In genomic region chr4:181957088-181957487, GRCh38 we compare ENCODE assay signal across 14 cellular contexts.
DNase-seq lines count a peak whose midpoint lies in the region; ATAC-seq and TF ChIP-seq lines count a peak whose summit lies in the region.
"Had no signal": no experiment of that assay in that cellular context is flagged by ENCODE, and none has a peak within 500 bp of the region (broad histone marks: within the 10 kb centered on the region; RNA-seq: fewer than 3 reads in every experiment).

No MANE protein-coding gene starts in this region.

- DNase-seq in AG08396 (ENCODE audit: low spot score) (peak; percentile 41), chondrocyte (ENCODE audit: low spot score) (no peak), NCI-H524 (lab: John Stamatoyannopoulos, UW) (no peak)
- DNase-seq in natural killer cell treated with Interleukin-12 subunit alpha and Interleukin-12 subunit beta and Interleukin-15 and Interleukin-18, amount 100 ng/mL, for 72 hours (ENCODE audit: low spot score) = no peak
- no peak for DNase-seq in activated naive CD4-positive, alpha-beta T cell treated with anti-CD3 and anti-CD28 coated beads, Interleukin-2, amount 10 ng/mL, durations not matched to agents 7 days and 5 days
- no peak for DNase-seq in activated CD4-positive, alpha-beta T cell treated with anti-CD3 and anti-CD28 coated beads, Interleukin-2, amount 50 U/mL, for 1 hour
- DNase-seq: activated B cell treated with CpG ODN at 0.5 μM for 24 hours, activated gamma-delta T cell, NCI-H187, tibial artery had no signal

- TF ChIP-seq CTCF in chondrocyte (IDR thresholded peaks at IDR 0.05) = no peak

- no peaks in the 10 kb centered on the region for H3K9me3 ChIP-seq in mesodermal cell (ENCODE audit: control insufficient read depth, low read length)
- H3K9me3 ChIP-seq: BLaER1 treated with 17β-estradiol and CSF1 and Interleukin-3, amounts not matched to agents 10 nM and 100 nM; tibial artery had no signal

- H3K27ac Mint-ChIP-seq in chondrocyte (ENCODE audit: unreplicated experiment) = peak overlapping the region; percentile 81
- H3K27ac Mint-ChIP-seq in natural killer cell treated with Interleukin-12 subunit alpha and Interleukin-12 subunit beta and Interleukin-15 and Interleukin-18, amount 100 ng/mL, for 72 hours = no peak overlapping the region
- no peak overlapping the region for H3K27ac Mint-ChIP-seq in activated naive CD4-positive, alpha-beta T cell treated with anti-CD3 and anti-CD28 coated beads, Interleukin-2, amount 10 ng/mL, durations not matched to agents 7 days and 5 days
- H3K27ac Mint-ChIP-seq: activated B cell treated with CpG ODN at 0.5 μM for 24 hours had no signal

- peaks cover 21% of the 10 kb centered on the region for H3K4me1 ChIP-seq in mesodermal cell (ENCODE audit: control insufficient read depth, insufficient read depth, low read length, poor library complexity, severe bottlenecking)
- H3K4me1 ChIP-seq: BLaER1 treated with 17β-estradiol and CSF1 and Interleukin-3, amounts not matched to agents 10 nM and 100 nM had no signal

- TF ChIP-seq RAD21 in Ishikawa (IDR thresholded peaks at IDR 0.05; ENCODE audit: low read depth) = peak; percentile 26; the same call in 1 of the 2 replicates

- no peaks in the 10 kb centered on the region for H3K36me3 ChIP-seq in mesodermal cell (ENCODE audit: control insufficient read depth, insufficient read depth, low read length)
- H3K36me3 ChIP-seq: BLaER1 treated with 17β-estradiol and CSF1 and Interleukin-3, amounts not matched to agents 10 nM and 100 nM; tibial artery had no signal

- no peaks in the 10 kb centered on the region for H3K36me3 Mint-ChIP-seq in chondrocyte (ENCODE audit: low read depth)
- no peaks in the 10 kb centered on the region for H3K36me3 Mint-ChIP-seq in natural killer cell treated with Interleukin-12 subunit alpha and Interleukin-12 subunit beta and Interleukin-15 and Interleukin-18, amount 100 ng/mL, for 72 hours
- no peaks in the 10 kb centered on the region for H3K36me3 Mint-ChIP-seq in activated naive CD4-positive, alpha-beta T cell treated with anti-CD3 and anti-CD28 coated beads, Interleukin-2, amount 10 ng/mL, durations not matched to agents 7 days and 5 days

- no peaks in the 10 kb centered on the region for H3K9me3 Mint-ChIP-seq in chondrocyte (ENCODE audit: low read depth)
- peaks cover 3% of the 10 kb centered on the region for H3K9me3 Mint-ChIP-seq in natural killer cell treated with Interleukin-12 subunit alpha and Interleukin-12 subunit beta and Interleukin-15 and Interleukin-18, amount 100 ng/mL, for 72 hours
- H3K9me3 Mint-ChIP-seq in activated naive CD4-positive, alpha-beta T cell treated with anti-CD3 and anti-CD28 coated beads, Interleukin-2, amount 10 ng/mL, durations not matched to agents 7 days and 5 days = no peaks in the 10 kb centered on the region

- no peak overlapping the region for H3K4me3 Mint-ChIP-seq in chondrocyte (ENCODE audit: unreplicated experiment)
- no peak overlapping the region for H3K4me3 Mint-ChIP-seq in natural killer cell treated with Interleukin-12 subunit alpha and Interleukin-12 subunit beta and Interleukin-15 and Interleukin-18, amount 100 ng/mL, for 72 hours
- H3K4me3 Mint-ChIP-seq in activated naive CD4-positive, alpha-beta T cell treated with anti-CD3 and anti-CD28 coated beads, Interleukin-2, amount 10 ng/mL, durations not matched to agents 7 days and 5 days = no peak overlapping the region
- H3K4me3 Mint-ChIP-seq: activated B cell treated with CpG ODN at 0.5 μM for 24 hours, neural crest cell had no signal

- H3K27ac ChIP-seq in mesodermal cell (ENCODE audit: low read depth, low read length, severe bottlenecking) = peak overlapping the region; percentile 4
- H3K27ac ChIP-seq: BLaER1 treated with 17β-estradiol and CSF1 and Interleukin-3, amounts not matched to agents 10 nM and 100 nM; tibial artery had no signal

- peaks cover 56% of the 10 kb centered on the region for H3K4me1 Mint-ChIP-seq in chondrocyte (ENCODE audit: low read depth)
- no peaks in the 10 kb centered on the region for H3K4me1 Mint-ChIP-seq in natural killer cell treated with Interleukin-12 subunit alpha and Interleukin-12 subunit beta and Interleukin-15 and Interleukin-18, amount 100 ng/mL, for 72 hours (ENCODE audit: low read depth in 2 of 2)
- no peaks in the 10 kb centered on the region for H3K4me1 Mint-ChIP-seq in activated naive CD4-positive, alpha-beta T cell treated with anti-CD3 and anti-CD28 coated beads, Interleukin-2, amount 10 ng/mL, durations not matched to agents 7 days and 5 days
- H3K4me1 Mint-ChIP-seq: activated B cell treated with CpG ODN at 0.5 μM for 24 hours had no signal

- 93 to 96% methylated on average over 4 to 6 of the region's 8 CpGs for WGBS in mesodermal cell (ENCODE audit: insufficient coverage in 2 of 2), 2 experiments

- TF ChIP-seq EP300 in Ishikawa (IDR thresholded peaks at IDR 0.05; ENCODE audit: borderline replicate concordance) = peak; percentile 100

- CTCF ChIA-PET in activated naive CD4-positive, alpha-beta T cell treated with anti-CD3 and anti-CD28 coated beads, Interleukin-2, amount 10 ng/mL, durations not matched to agents 7 days and 5 days (lab: Charles Lee) = no interaction called here

- no peaks in the 10 kb centered on the region for H3K27me3 Mint-ChIP-seq in chondrocyte (ENCODE audit: low read depth)
- no peaks in the 10 kb centered on the region for H3K27me3 Mint-ChIP-seq in natural killer cell treated with Interleukin-12 subunit alpha and Interleukin-12 subunit beta and Interleukin-15 and Interleukin-18, amount 100 ng/mL, for 72 hours
- H3K27me3 Mint-ChIP-seq in activated naive CD4-positive, alpha-beta T cell treated with anti-CD3 and anti-CD28 coated beads, Interleukin-2, amount 10 ng/mL, durations not matched to agents 7 days and 5 days = no peaks in the 10 kb centered on the region
- H3K27me3 Mint-ChIP-seq: activated B cell treated with CpG ODN at 0.5 μM for 24 hours had no signal

- ATAC-seq in natural killer cell treated with Interleukin-12 subunit alpha and Interleukin-12 subunit beta and Interleukin-15 and Interleukin-18, amount 100 ng/mL, for 72 hours = no peak

- H3K4me3 ChIP-seq in mesodermal cell (ENCODE audit: extremely low read depth, insufficient read depth, low read length, poor library complexity, severe bottlenecking) = no peak overlapping the region
- H3K4me3 ChIP-seq: BLaER1 treated with 17β-estradiol and CSF1 and Interleukin-3, amounts not matched to agents 10 nM and 100 nM; tibial artery had no signal

TF ChIP-seq in Ishikawa, 13 proteins besides CTCF, POLR2A, EP300 and RAD21:
- TF ChIP-seq USF1 (IDR thresholded peaks at IDR 0.05) = 0 out of 2 replicates have a peak, but pooled peaks have one; percentile 30
- TF ChIP-seq YY1 (IDR thresholded peaks at IDR 0.05; ENCODE audit: low read depth) = 0 out of 2 replicates have a peak, but pooled peaks have one; percentile 57
- TF ChIP-seq TCF12 (IDR thresholded peaks at IDR 0.05; ENCODE audit: low read depth) = peak; percentile 99
- no peak for TF ChIP-seq CREB1 (IDR thresholded peaks at IDR 0.05; ENCODE audit: low read depth)
- no peak for TF ChIP-seq ZBTB7A (IDR thresholded peaks at IDR 0.05; ENCODE audit: low read depth)
- TF ChIP-seq EGR1 (IDR thresholded peaks at IDR 0.05) = no peak
- TF ChIP-seq REST (IDR thresholded peaks at IDR 0.05; ENCODE audit: low read depth) = no peak
- peak; percentile 98 for TF ChIP-seq FOXM1 (IDR thresholded peaks at IDR 0.05; ENCODE audit: borderline replicate concordance, low read depth)
- peak; percentile 74; the same call in 1 of the 2 replicates for TF ChIP-seq MAX (IDR thresholded peaks at IDR 0.05)
- peak; percentile 78 for TF ChIP-seq CEBPB (IDR thresholded peaks at IDR 0.05)
- TF ChIP-seq NFIC (IDR thresholded peaks at IDR 0.05) = peak; percentile 100
- TF ChIP-seq TAF1 (IDR thresholded peaks at IDR 0.05; ENCODE audit: low read depth) = no peak
- TF ChIP-seq TEAD4 (IDR thresholded peaks at IDR 0.05) = peak; percentile 99
